19 cellular contexts compared by ENCODE assay signal in the genomic region with DNA sequence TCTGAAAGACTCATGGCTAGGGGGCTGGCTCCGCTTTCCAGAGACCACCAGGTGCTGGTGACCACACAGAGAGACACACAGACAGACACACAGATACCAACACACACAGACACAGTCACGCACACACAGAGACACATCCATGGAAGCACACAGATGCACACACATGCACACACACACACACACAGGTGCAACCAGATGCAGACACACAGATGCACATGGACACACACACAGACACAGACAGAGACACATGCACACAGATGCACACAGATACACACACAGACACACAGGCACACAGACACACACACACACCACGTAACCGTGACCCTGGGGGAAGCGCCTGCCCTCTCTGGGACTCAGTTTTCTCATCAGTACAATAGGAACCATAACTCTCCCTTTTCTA.
A peak's percentile ranks its signal among the peaks of the same experiment; 100 is the strongest.
DNase-seq lines count a peak whose midpoint lies in the region; ATAC-seq, FAIRE-seq and TF ChIP-seq lines count a peak whose summit lies in the region.
"Had no signal": no experiment of that assay in that cellular context is flagged by ENCODE, and none has a peak within 500 bp of the region (broad histone marks: within the 10 kb centered on the region; RNA-seq: fewer than 3 reads in every experiment).

No MANE protein-coding gene starts in this region.

- no peak for TF ChIP-seq CTCF in D721Med (IDR thresholded peaks at IDR 0.05; ENCODE audit: insufficient read depth, missing control alignments)

- H3K36me3 Mint-ChIP-seq in natural killer cell treated with Interleukin-12 subunit alpha and Interleukin-12 subunit beta and Interleukin-15 and Interleukin-18, amount 100 ng/mL, for 72 hours: no peaks in the 10 kb centered on the region
- no peaks in the 10 kb centered on the region for H3K36me3 Mint-ChIP-seq in stimulated activated memory B cell treated with anti-CD40 and anti-IgM and Interleukin-4, amounts not matched to agents 10 μg/mL and 1 μg/mL and 100 μg/mL, for 72 hours

- ATAC-seq in Right ventricle myocardium inferior (no peak), GM18870 (IDR thresholded peaks at IDR 0.05; ENCODE audit: unreplicated experiment) (no peak), GM19035 (IDR thresholded peaks at IDR 0.05; ENCODE audit: unreplicated experiment) (no peak)
- ATAC-seq in natural killer cell treated with Interleukin-12 subunit alpha and Interleukin-12 subunit beta and Interleukin-15 and Interleukin-18, amount 100 ng/mL, for 72 hours: peak; percentile 8 to 45
- ATAC-seq in stimulated activated memory B cell treated with anti-CD40 and anti-IgM and Interleukin-4, amounts not matched to agents 10 μg/mL and 1 μg/mL and 100 μg/mL, for 72 hours: peak; percentile 31

- FAIRE-seq in HTR-8/SVneo (lab: Jason Lieb, UNC) (peak; percentile 75), D721Med (lab: Jason Lieb, UNC) (no peak)
- FAIRE-seq: G401.6, GM12891, GM19239 had no signal

- no peak overlapping the region for H3K4me3 Mint-ChIP-seq in natural killer cell treated with Interleukin-12 subunit alpha and Interleukin-12 subunit beta and Interleukin-15 and Interleukin-18, amount 100 ng/mL, for 72 hours
- no peak overlapping the region for H3K4me3 Mint-ChIP-seq in stimulated activated memory B cell treated with anti-CD40 and anti-IgM and Interleukin-4, amounts not matched to agents 10 μg/mL and 1 μg/mL and 100 μg/mL, for 72 hours
- H3K4me3 Mint-ChIP-seq: CD4-positive, alpha-beta T cell had no signal

- intact Hi-C loops in Right ventricle myocardium inferior (cut with DNase I) (no loop called here), cardiac septum (cut with DNase I) (no loop called here)

- no peaks in the 10 kb centered on the region for H3K4me1 Mint-ChIP-seq in natural killer cell treated with Interleukin-12 subunit alpha and Interleukin-12 subunit beta and Interleukin-15 and Interleukin-18, amount 100 ng/mL, for 72 hours (ENCODE audit: low read depth in 2 of 2)
- H3K4me1 Mint-ChIP-seq in stimulated activated memory B cell treated with anti-CD40 and anti-IgM and Interleukin-4, amounts not matched to agents 10 μg/mL and 1 μg/mL and 100 μg/mL, for 72 hours: no peaks in the 10 kb centered on the region

- DNase-seq in Right ventricle myocardium inferior (ENCODE audit: missing footprints) (peak; percentile 46), cardiac septum (ENCODE audit: low spot score) (no peak), HTR-8/SVneo (ENCODE audit: insufficient read length, low spot score) (no peak), D721Med (ENCODE audit: insufficient read length, low spot score) (no peak)
- DNase-seq in natural killer cell treated with Interleukin-12 subunit alpha and Interleukin-12 subunit beta and Interleukin-15 and Interleukin-18, amount 100 ng/mL, for 72 hours (ENCODE audit: low spot score): no peak
- DNase-seq: ACHN; Calu3; CD4-positive, alpha-beta T cell; DMS79 treated with DMSO at 0.1 percent for 48 hours; EL; GOT3; HCEC 1CT; IMR-90 had no signal

- H3K27ac Mint-ChIP-seq in natural killer cell treated with Interleukin-12 subunit alpha and Interleukin-12 subunit beta and Interleukin-15 and Interleukin-18, amount 100 ng/mL, for 72 hours: no peak overlapping the region
- no peak overlapping the region for H3K27ac Mint-ChIP-seq in stimulated activated memory B cell treated with anti-CD40 and anti-IgM and Interleukin-4, amounts not matched to agents 10 μg/mL and 1 μg/mL and 100 μg/mL, for 72 hours
- H3K27ac Mint-ChIP-seq: CD4-positive, alpha-beta T cell had no signal

- peaks cover 20 to 32% of the 10 kb centered on the region in 2 donors for H3K27me3 Mint-ChIP-seq in natural killer cell treated with Interleukin-12 subunit alpha and Interleukin-12 subunit beta and Interleukin-15 and Interleukin-18, amount 100 ng/mL, for 72 hours
- H3K27me3 Mint-ChIP-seq in stimulated activated memory B cell treated with anti-CD40 and anti-IgM and Interleukin-4, amounts not matched to agents 10 μg/mL and 1 μg/mL and 100 μg/mL, for 72 hours: peaks cover 47% of the 10 kb centered on the region

- H3K9me3 Mint-ChIP-seq in natural killer cell treated with Interleukin-12 subunit alpha and Interleukin-12 subunit beta and Interleukin-15 and Interleukin-18, amount 100 ng/mL, for 72 hours: peaks cover 3% of the 10 kb centered on the region
- H3K9me3 Mint-ChIP-seq in stimulated activated memory B cell treated with anti-CD40 and anti-IgM and Interleukin-4, amounts not matched to agents 10 μg/mL and 1 μg/mL and 100 μg/mL, for 72 hours: peaks cover 11% of the 10 kb centered on the region
- H3K9me3 Mint-ChIP-seq: CD4-positive, alpha-beta T cell had no signal

Comparison
In these comparisons a context has a peak if more than half of its experiments do, and no peak if none do; other contexts are left out.
1. ATAC-seq: peak in natural killer cell treated with Interleukin-12 subunit alpha and Interleukin-12 subunit beta and Interleukin-15 and Interleukin-18, amount 100 ng/mL, for 72 hours (2 of 2) and stimulated activated memory B cell treated with anti-CD40 and anti-IgM and Interleukin-4, amounts not matched to agents 10 μg/mL and 1 μg/mL and 100 μg/mL, for 72 hours (single experiment); none in Right ventricle myocardium inferior (single experiment), GM18870 (single experiment) and GM19035 (single experiment).